In genomic region chr6:43834528-43835145, GRCh38 we compare ENCODE assay signal across 16 cellular contexts.
"Had no signal": no experiment of that assay in that cellular context is flagged by ENCODE, and none has a peak within 500 bp of the region (broad histone marks: within the 10 kb centered on the region; RNA-seq: fewer than 3 reads in every experiment).

No MANE protein-coding gene starts in this region.

- H3K4me1 ChIP-seq: sigmoid colon had no signal

- H3K4me1 Mint-ChIP-seq: activated naive CD4-positive, alpha-beta T cell treated with anti-CD3 and anti-CD28 coated beads, Interleukin-2, amount 50 U/mL, for 24 hours had no signal

- H3K27me3 ChIP-seq: sigmoid colon, stomach, upper lobe of right lung had no signal

- H3K9me3 Mint-ChIP-seq: activated naive CD4-positive, alpha-beta T cell treated with anti-CD3 and anti-CD28 coated beads, Interleukin-2, amount 50 U/mL, for 24 hours; activated T-helper 2 cell treated with anti-CD3 and anti-CD28 coated beads, Interferon-gamma antibody, Interleukin-2, Interleukin-4, amounts not matched to agents 10 μg/mL and 5 μg/mL and 100 μg/mL, durations not matched to agents 14 hours and 24 hours and 36 hours; nephron had no signal

- H3K36me3 ChIP-seq: sigmoid colon, stomach, thoracic aorta, upper lobe of right lung had no signal

- H3K4me3 ChIP-seq: sigmoid colon, stomach, thoracic aorta, upper lobe of right lung had no signal

- H3K4me3 Mint-ChIP-seq: activated naive CD4-positive, alpha-beta T cell treated with anti-CD3 and anti-CD28 coated beads, Interleukin-2, amount 50 U/mL, for 24 hours; nephron had no signal

- H3K27ac Mint-ChIP-seq: activated naive CD4-positive, alpha-beta T cell treated with anti-CD3 and anti-CD28 coated beads, Interleukin-2, amount 50 U/mL, for 24 hours; activated T-helper 2 cell treated with anti-CD3 and anti-CD28 coated beads, Interferon-gamma antibody, Interleukin-2, Interleukin-4, amounts not matched to agents 10 μg/mL and 5 μg/mL and 100 μg/mL, durations not matched to agents 14 hours and 24 hours and 36 hours; nephron had no signal

- H3K27me3 Mint-ChIP-seq: activated naive CD4-positive, alpha-beta T cell treated with anti-CD3 and anti-CD28 coated beads, Interleukin-2, amount 50 U/mL, for 24 hours had no signal

- H3K36me3 Mint-ChIP-seq: activated naive CD4-positive, alpha-beta T cell treated with anti-CD3 and anti-CD28 coated beads, Interleukin-2, amount 50 U/mL, for 24 hours had no signal

- H3K27ac ChIP-seq: sigmoid colon, thoracic aorta, upper lobe of right lung had no signal

- ATAC-seq: upper lobe of right lung had no signal

- DNase-seq: activated CD4-positive, alpha-beta T cell treated with anti-CD3 and anti-CD28 coated beads for 1 hour; activated CD4-positive, alpha-beta T cell treated with anti-CD3 and anti-CD28 coated beads, Interleukin-2, amount 50 U/mL, for 48 hours; central memory CD4-positive, alpha-beta T cell; cortex of kidney; effector CD8-positive, alpha-beta T cell; foreskin fibroblast; glutamatergic neuron; kidney glomerular epithelial cell; sigmoid colon; stimulated activated CD4-positive, alpha-beta T cell treated with anti-CD3 and anti-CD28 coated beads, Interleukin-2, amount 100 ng/mL, for 24 hours; stomach; upper lobe of right lung had no signal

- H3K9me3 ChIP-seq: sigmoid colon, stomach, thoracic aorta, upper lobe of right lung had no signal
